ENCODE assay signal across 9 cellular contexts in genomic region chr1:156601892-156602291, GRCh38. TPM values are rescaled to one million over a fixed set of nuclear protein-coding genes. Genes with fewer than 3 reads are reported as not detected.
DNase-seq lines count a peak whose midpoint lies in the region; ATAC-seq and TF ChIP-seq lines count a peak whose summit lies in the region.
"Had no signal": no experiment of that assay in that cellular context is flagged by ENCODE, and none has a peak within 500 bp of the region (broad histone marks: within the 10 kb centered on the region; RNA-seq: fewer than 3 reads in every experiment).

No MANE protein-coding gene starts in this region.

- H3K27ac ChIP-seq in angular gyrus (ENCODE audit: low read depth, low read length), result peak overlapping the region; percentile 83

- peak overlapping the region; percentile 97 for H3K27ac Mint-ChIP-seq in HFFc6
- H3K27ac Mint-ChIP-seq in memory B cell, result peak overlapping the region; percentile 92

- TF ChIP-seq CTCF in AG09309 (IDR thresholded peaks at IDR 0.05; ENCODE audit: control insufficient read depth, insufficient read depth, low read depth, low read length, missing control alignments) (no peak), HFFc6 (IDR thresholded peaks at IDR 0.05) (no peak)

- peaks cover 28% of the 10 kb centered on the region for H3K4me1 Mint-ChIP-seq in HFFc6 (ENCODE audit: low read depth)
- H3K4me1 Mint-ChIP-seq in memory B cell, result peaks cover 13% of the 10 kb centered on the region

- H3K4me3 ChIP-seq in AG09309 (ENCODE audit: control insufficient read depth, low read depth, low read length), result peak overlapping the region; percentile 60

- no peaks in the 10 kb centered on the region for H3K9me3 Mint-ChIP-seq in HFFc6
- H3K9me3 Mint-ChIP-seq in memory B cell, result no peaks in the 10 kb centered on the region

- no peaks in the 10 kb centered on the region; the same call in 1 of the 2 replicates for H3K36me3 Mint-ChIP-seq in HFFc6 (ENCODE audit: low read depth)
- H3K36me3 Mint-ChIP-seq in memory B cell, result peaks cover 12% of the 10 kb centered on the region

- H3K4me3 Mint-ChIP-seq in HFFc6, result peak overlapping the region; percentile 98
- peak overlapping the region; percentile 99 for H3K4me3 Mint-ChIP-seq in memory B cell

- peaks cover 3% of the 10 kb centered on the region for H3K27me3 Mint-ChIP-seq in HFFc6 (ENCODE audit: insufficient read depth)
- H3K27me3 Mint-ChIP-seq in memory B cell, result no peaks in the 10 kb centered on the region

- ATAC-seq in memory B cell (ENCODE audit: low read depth), result peak; percentile 51
- no peak for ATAC-seq in GM19467 (IDR thresholded peaks at IDR 0.05; ENCODE audit: unreplicated experiment)
- no peak for ATAC-seq in HG03378 (IDR thresholded peaks at IDR 0.05; ENCODE audit: unreplicated experiment)

- DNase-seq in AG09309 (ENCODE audit: low read depth), result no peak
- no peak for DNase-seq in HFFc6
- DNase-seq in memory B cell (ENCODE audit: low spot score in 2 of 2), result no peak
- no peak for DNase-seq in OCI-M2 (lab: John Stamatoyannopoulos, UW; ENCODE audit: unreplicated experiment)
- no peak for DNase-seq in middle frontal gyrus (ENCODE audit: extremely low spot score, low spot score)

RNA-seq across cellular contexts. Expression of gene GPATCH4, which starts 0.6 kb away (rescaled TPM):
- total RNA-seq in HFFc6 (2021; fragmentation: NEBNext Ultra II Directional; extraction: Animal tissue kit (Norgen Biotek cat#: 25700)), result 10 to 100 TPM; 25.0 to 35.8 (median 32.7) TPM

RNA-seq across cellular contexts. Expression of gene NAXE, which starts 10.3 kb away (rescaled TPM):
- total RNA-seq in HFFc6 (2021; fragmentation: NEBNext Ultra II Directional; extraction: Animal tissue kit (Norgen Biotek cat#: 25700)), result 10 to 100 TPM; 73.9 to 83.9 (median 76.7) TPM

RNA-seq across cellular contexts. Expression of gene HAPLN2, which starts 17.3 kb away (rescaled TPM):
- not detected for total RNA-seq in HFFc6 (2021; fragmentation: NEBNext Ultra II Directional; extraction: Animal tissue kit (Norgen Biotek cat#: 25700))
- total RNA-seq: lung microvascular endothelial cell had no signal

RNA-seq across cellular contexts. Expression of gene TTC24, which starts 22.4 kb away (rescaled TPM):
- not detected for total RNA-seq in HFFc6 (2021; fragmentation: NEBNext Ultra II Directional; extraction: Animal tissue kit (Norgen Biotek cat#: 25700))
- total RNA-seq: lung microvascular endothelial cell had no signal

RNA-seq across cellular contexts. Expression of gene IQGAP3, which starts 29.5 kb away (rescaled TPM):
- total RNA-seq in HFFc6 (2021; fragmentation: NEBNext Ultra II Directional; extraction: Animal tissue kit (Norgen Biotek cat#: 25700)), result 10 to 100 TPM; 13.9 to 33.3 (median 29.0) TPM
